In the genomic region with DNA sequence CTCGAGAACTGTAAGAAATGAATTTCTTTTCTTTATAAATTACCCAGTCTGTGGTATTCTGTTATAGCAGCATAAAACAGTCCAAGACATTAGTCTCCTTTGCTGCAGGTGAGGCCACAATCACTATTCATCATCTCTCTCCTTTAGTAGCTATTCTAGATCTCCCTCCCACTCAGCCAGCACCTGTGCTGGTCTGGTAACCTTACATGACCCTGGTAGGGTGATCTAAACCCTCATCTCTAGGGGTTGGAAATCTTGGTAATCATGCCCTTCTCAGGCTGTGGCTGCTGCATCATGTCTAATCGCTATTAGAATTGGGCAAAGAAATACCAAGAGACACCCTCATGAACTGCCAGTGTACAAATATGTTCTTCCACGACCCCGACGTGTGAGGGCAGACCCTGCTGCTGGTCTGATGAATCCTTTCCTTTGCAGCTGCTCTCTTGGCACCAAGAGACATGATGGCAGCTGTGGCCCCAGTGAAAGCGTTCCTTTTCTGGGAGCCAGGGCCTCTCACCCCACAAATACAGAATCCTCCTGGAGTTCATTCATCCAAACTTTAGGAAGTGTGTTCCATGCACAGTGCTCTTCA, we compare ENCODE assay signal across 23 cellular contexts. TPM values are rescaled to one million over a fixed set of nuclear protein-coding genes. Genes with fewer than 3 reads are reported as not detected.
"Had no signal": no experiment of that assay in that cellular context is flagged by ENCODE, and none has a peak within 500 bp of the region (broad histone marks: within the 10 kb centered on the region; RNA-seq: fewer than 3 reads in every experiment).

No MANE protein-coding gene starts in this region.

- H3K9ac ChIP-seq: SK-N-SH had no signal

- H3K4me2 ChIP-seq: SK-N-SH had no signal

- H3K9me3 ChIP-seq: SK-N-SH had no signal

- ATAC-seq: Panc1 had no signal

- H3K9me2 ChIP-seq: SK-N-SH had no signal

- DNase-seq: Karpas-422, KBM-7, MM.1S, NCI-H1092 treated with DMSO at 0.1 percent for 48 hours, NCI-H1436, NCI-H187, NCI-H2029, NCI-H2081 treated with DMSO at 0.1 percent for 48 hours, NCI-H2171, NCI-H226, NCI-H446, NCI-H510A, NCI-H524 treated with DMSO at 0.1 percent for 48 hours, NCI-H69, NCI-H774, SHP77, SK-N-SH, SW 1271 had no signal

RNA-seq across cellular contexts. Expression of a gene that starts 55.1 kb away (rescaled TPM):
- total RNA-seq: HT-29, M059J, RPMI7951, SK-MEL-5 had no signal
- polyA plus RNA-seq: SK-N-SH had no signal
